ENCODE assay signal across 1 cellular context in the genomic region with DNA sequence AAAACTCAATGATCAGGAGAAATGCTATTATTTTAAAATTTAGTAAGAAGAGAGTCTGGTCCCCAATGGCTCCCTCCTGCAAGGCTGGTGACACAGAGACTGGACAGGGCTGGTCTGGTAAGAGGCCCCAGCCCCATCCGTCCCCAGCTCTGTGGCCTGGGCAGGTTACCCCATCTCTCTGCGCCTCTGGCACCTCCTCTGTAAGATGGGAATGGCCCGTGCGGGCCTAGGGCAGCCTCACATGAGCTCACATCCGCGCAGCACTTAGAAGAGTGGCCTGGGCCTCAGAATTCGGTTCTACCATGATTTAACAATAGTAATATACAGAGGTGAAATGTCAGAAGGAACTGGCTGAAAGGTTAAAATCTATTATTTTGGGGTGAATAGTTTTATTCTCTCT.
TF ChIP-seq lines count a peak whose summit lies in the region.

No MANE protein-coding gene starts in this region.

TF ChIP-seq in SK-N-SH, 30 proteins besides CTCF, POLR2A, EP300 and RAD21:
- TF ChIP-seq CHD2 (IDR thresholded peaks at IDR 0.05; ENCODE audit: low read length, partially characterized antibody) (no peak), MXI1 (IDR thresholded peaks at IDR 0.05; ENCODE audit: low read depth, low read length) (no peak), GABPA (IDR thresholded peaks at IDR 0.05; ENCODE audit: low read depth) (no peak), GATA2 (CRISPR knock-in tag; IDR thresholded peaks at IDR 0.05) (no peak)
- TF ChIP-seq, protein P1, sequence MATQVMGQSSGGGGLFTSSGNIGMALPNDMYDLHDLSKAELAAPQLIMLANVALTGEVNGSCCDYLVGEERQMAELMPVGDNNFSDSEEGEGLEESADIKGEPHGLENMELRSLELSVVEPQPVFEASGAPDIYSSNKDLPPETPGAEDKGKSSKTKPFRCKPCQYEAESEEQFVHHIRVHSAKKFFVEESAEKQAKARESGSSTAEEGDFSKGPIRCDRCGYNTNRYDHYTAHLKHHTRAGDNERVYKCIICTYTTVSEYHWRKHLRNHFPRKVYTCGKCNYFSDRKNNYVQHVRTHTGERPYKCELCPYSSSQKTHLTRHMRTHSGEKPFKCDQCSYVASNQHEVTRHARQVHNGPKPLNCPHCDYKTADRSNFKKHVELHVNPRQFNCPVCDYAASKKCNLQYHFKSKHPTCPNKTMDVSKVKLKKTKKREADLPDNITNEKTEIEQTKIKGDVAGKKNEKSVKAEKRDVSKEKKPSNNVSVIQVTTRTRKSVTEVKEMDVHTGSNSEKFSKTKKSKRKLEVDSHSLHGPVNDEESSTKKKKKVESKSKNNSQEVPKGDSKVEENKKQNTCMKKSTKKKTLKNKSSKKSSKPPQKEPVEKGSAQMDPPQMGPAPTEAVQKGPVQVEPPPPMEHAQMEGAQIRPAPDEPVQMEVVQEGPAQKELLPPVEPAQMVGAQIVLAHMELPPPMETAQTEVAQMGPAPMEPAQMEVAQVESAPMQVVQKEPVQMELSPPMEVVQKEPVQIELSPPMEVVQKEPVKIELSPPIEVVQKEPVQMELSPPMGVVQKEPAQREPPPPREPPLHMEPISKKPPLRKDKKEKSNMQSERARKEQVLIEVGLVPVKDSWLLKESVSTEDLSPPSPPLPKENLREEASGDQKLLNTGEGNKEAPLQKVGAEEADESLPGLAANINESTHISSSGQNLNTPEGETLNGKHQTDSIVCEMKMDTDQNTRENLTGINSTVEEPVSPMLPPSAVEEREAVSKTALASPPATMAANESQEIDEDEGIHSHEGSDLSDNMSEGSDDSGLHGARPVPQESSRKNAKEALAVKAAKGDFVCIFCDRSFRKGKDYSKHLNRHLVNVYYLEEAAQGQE (IDR thresholded peaks at IDR 0.05; ENCODE audit: low read depth, low read length), result no peak
- TF ChIP-seq, protein P2, sequence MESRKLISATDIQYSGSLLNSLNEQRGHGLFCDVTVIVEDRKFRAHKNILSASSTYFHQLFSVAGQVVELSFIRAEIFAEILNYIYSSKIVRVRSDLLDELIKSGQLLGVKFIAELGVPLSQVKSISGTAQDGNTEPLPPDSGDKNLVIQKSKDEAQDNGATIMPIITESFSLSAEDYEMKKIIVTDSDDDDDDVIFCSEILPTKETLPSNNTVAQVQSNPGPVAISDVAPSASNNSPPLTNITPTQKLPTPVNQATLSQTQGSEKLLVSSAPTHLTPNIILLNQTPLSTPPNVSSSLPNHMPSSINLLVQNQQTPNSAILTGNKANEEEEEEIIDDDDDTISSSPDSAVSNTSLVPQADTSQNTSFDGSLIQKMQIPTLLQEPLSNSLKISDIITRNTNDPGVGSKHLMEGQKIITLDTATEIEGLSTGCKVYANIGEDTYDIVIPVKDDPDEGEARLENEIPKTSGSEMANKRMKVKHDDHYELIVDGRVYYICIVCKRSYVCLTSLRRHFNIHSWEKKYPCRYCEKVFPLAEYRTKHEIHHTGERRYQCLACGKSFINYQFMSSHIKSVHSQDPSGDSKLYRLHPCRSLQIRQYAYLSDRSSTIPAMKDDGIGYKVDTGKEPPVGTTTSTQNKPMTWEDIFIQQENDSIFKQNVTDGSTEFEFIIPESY (IDR thresholded peaks at IDR 0.05; ENCODE audit: borderline replicate concordance, low read depth), result no peak
